ENCODE assay signal across 31 cellular contexts in the genomic region with DNA sequence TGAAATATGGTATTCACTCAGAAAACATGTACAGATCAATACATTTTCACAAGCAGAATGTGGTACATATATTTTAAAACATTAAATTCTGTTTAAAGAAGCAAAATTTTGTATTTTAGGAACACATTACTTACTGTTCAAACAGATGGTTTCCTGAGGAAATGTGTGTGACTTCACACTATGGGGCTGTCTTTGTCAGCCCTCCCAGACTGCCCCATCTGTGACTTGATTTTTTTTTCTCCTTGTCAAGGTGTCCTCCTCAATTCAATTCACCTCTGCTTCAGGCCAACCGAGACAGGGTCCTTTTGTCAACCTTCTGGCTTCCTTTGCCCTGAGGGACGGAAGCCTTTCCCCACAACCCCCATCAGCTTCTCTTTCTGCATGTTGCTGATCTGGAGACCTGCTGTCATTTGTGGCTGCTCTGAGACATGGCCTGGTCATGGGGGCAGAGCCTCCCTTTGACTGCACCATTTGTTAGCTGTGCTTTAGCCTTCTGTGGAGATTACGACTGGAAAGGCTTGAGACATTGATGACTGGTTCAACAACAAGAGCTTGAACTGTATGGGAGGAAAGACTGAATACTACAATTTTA. TPM values are rescaled to one million over a fixed set of nuclear protein-coding genes. Genes with fewer than 3 reads are reported as not detected.
A peak's percentile ranks its signal among the peaks of the same experiment; 100 is the strongest.
DNase-seq lines count a peak whose midpoint lies in the region; ATAC-seq, FAIRE-seq and TF ChIP-seq lines count a peak whose summit lies in the region.
"Had no signal": no experiment of that assay in that cellular context is flagged by ENCODE, and none has a peak within 500 bp of the region (broad histone marks: within the 10 kb centered on the region; RNA-seq: fewer than 3 reads in every experiment).

No MANE protein-coding gene starts in this region.

- TF ChIP-seq POLR2A in prostate gland (IDR thresholded peaks at IDR 0.05): no peak

- peak overlapping the region; percentile 58 for H3K4me2 ChIP-seq in DOHH2 (ENCODE audit: low read length)

- peak; percentile 29 for DNase-seq in KG1 (lab: John Stamatoyannopoulos, UW)
- no peak for DNase-seq in bronchial epithelial cell (ENCODE audit: low read depth)
- DNase-seq in natural killer cell treated with Interleukin-12 subunit alpha and Interleukin-12 subunit beta and Interleukin-15 and Interleukin-18, amount 100 ng/mL, for 72 hours (ENCODE audit: low spot score): no peak
- no peak for DNase-seq in prostate gland (ENCODE audit: low spot score)
- DNase-seq in NCI-H146 treated with DMSO at 0.1 percent for 48 hours (lab: John Stamatoyannopoulos, UW; ENCODE audit: unreplicated experiment): no peak
- DNase-seq in left colon: no peak
- DNase-seq: activated B cell treated with CpG ODN at 0.5 μM for 24 hours; activated CD4-positive, alpha-beta T cell treated with anti-CD3 and anti-CD28 coated beads, Interleukin-2, amount 50 U/mL, for 4 hours; amygdala; colonic mucosa; effector memory CD4-positive, alpha-beta T cell; GF-D8; left cardiac atrium; mammary epithelial cell; MG63; NCI-H1417; NCI-H2081 treated with DMSO at 0.1 percent for 48 hours; nucleus accumbens; PC-3; psoas muscle; sigmoid colon; stimulated activated CD4-positive, alpha-beta T cell treated with anti-CD3 and anti-CD28 coated beads, Interleukin-4, amount 100 ng/mL, for 4 hours; T1000 had no signal

- FAIRE-seq in bronchial epithelial cell (lab: Jason Lieb, UNC): peak; percentile 36

- H3K9me3 ChIP-seq in DOHH2 (ENCODE audit: control insufficient read depth, insufficient read depth, low read length): no peaks in the 10 kb centered on the region
- H3K9me3 ChIP-seq in prostate gland: no peaks in the 10 kb centered on the region
- H3K9me3 ChIP-seq: breast epithelium, colonic mucosa, psoas muscle, sigmoid colon, suprapubic skin had no signal

- H3K9me3 Mint-ChIP-seq in natural killer cell treated with Interleukin-12 subunit alpha and Interleukin-12 subunit beta and Interleukin-15 and Interleukin-18, amount 100 ng/mL, for 72 hours: no peaks in the 10 kb centered on the region
- H3K9me3 Mint-ChIP-seq: activated naive CD4-positive, alpha-beta T cell treated with anti-CD3 and anti-CD28 coated beads, Interleukin-2, amount 50 U/mL, for 24 hours; activated T-helper 17 cell treated with anti-CD3 and anti-CD28 coated beads, Interleukin-2, amount 50 U/mL, for 72 hours; stimulated activated memory B cell treated with anti-CD40 and anti-IgM and Interleukin-4, amounts not matched to agents 10 μg/mL and 1 μg/mL and 100 μg/mL, for 72 hours had no signal

- peaks cover 33% of the 10 kb centered on the region for H3K4me1 ChIP-seq in DOHH2 (ENCODE audit: control insufficient read depth, low read length)
- H3K4me1 ChIP-seq in prostate gland (replicated peaks): no peaks in the 10 kb centered on the region
- H3K4me1 ChIP-seq: breast epithelium, colonic mucosa, psoas muscle, sigmoid colon, suprapubic skin had no signal

- peak overlapping the region; percentile 73 to 78 for H3K27ac Mint-ChIP-seq in natural killer cell treated with Interleukin-12 subunit alpha and Interleukin-12 subunit beta and Interleukin-15 and Interleukin-18, amount 100 ng/mL, for 72 hours
- H3K27ac Mint-ChIP-seq: activated B cell treated with CpG ODN at 0.5 μM for 24 hours; activated naive CD4-positive, alpha-beta T cell treated with anti-CD3 and anti-CD28 coated beads, Interleukin-2, amount 50 U/mL, for 24 hours; activated T-helper 17 cell treated with anti-CD3 and anti-CD28 coated beads, Interleukin-2, amount 50 U/mL, for 72 hours; stimulated activated memory B cell treated with anti-CD40 and anti-IgM and Interleukin-4, amounts not matched to agents 10 μg/mL and 1 μg/mL and 100 μg/mL, for 72 hours had no signal

- intact Hi-C loops in prostate gland (cut with DNase I): no loop called here
- intact Hi-C loops in left colon (cut with DNase I, micrococcal nuclease): no loop called here

- H3K36me3 Mint-ChIP-seq in natural killer cell treated with Interleukin-12 subunit alpha and Interleukin-12 subunit beta and Interleukin-15 and Interleukin-18, amount 100 ng/mL, for 72 hours: no peaks in the 10 kb centered on the region
- H3K36me3 Mint-ChIP-seq: activated naive CD4-positive, alpha-beta T cell treated with anti-CD3 and anti-CD28 coated beads, Interleukin-2, amount 50 U/mL, for 24 hours; CD14-positive monocyte; stimulated activated memory B cell treated with anti-CD40 and anti-IgM and Interleukin-4, amounts not matched to agents 10 μg/mL and 1 μg/mL and 100 μg/mL, for 72 hours had no signal

- no peaks in the 10 kb centered on the region for H3K9me2 ChIP-seq in DOHH2 (replicated peaks; ENCODE audit: control insufficient read depth, low read length)

- no peaks in the 10 kb centered on the region for H3K27me3 ChIP-seq in DOHH2 (ENCODE audit: control insufficient read depth, low read length)
- H3K27me3 ChIP-seq in bronchial epithelial cell (ENCODE audit: control insufficient read depth, insufficient read depth, low read length): no peaks in the 10 kb centered on the region
- no peaks in the 10 kb centered on the region for H3K27me3 ChIP-seq in prostate gland (replicated peaks; ENCODE audit: insufficient read depth)
- H3K27me3 ChIP-seq: breast epithelium, colonic mucosa, sigmoid colon, suprapubic skin had no signal

- no peaks in the 10 kb centered on the region for H3K79me2 ChIP-seq in DOHH2 (ENCODE audit: control insufficient read depth, low read length)

- no peaks in the 10 kb centered on the region for H4K20me1 ChIP-seq in DOHH2 (ENCODE audit: control insufficient read depth, insufficient read depth, low read depth, low read length)

- H3K27ac ChIP-seq in DOHH2 (ENCODE audit: low read depth, low read length) (peak overlapping the region; percentile 75), prostate gland (no peak overlapping the region)
- H3K27ac ChIP-seq: breast epithelium, colonic mucosa, psoas muscle, sigmoid colon, suprapubic skin had no signal

- H3K36me3 ChIP-seq in DOHH2 (ENCODE audit: control insufficient read depth, low read length) (peaks cover 12% of the 10 kb centered on the region), bronchial epithelial cell (ENCODE audit: control insufficient read depth, insufficient read depth, low read length) (no peaks in the 10 kb centered on the region), prostate gland (no peaks in the 10 kb centered on the region)
- H3K36me3 ChIP-seq: breast epithelium, colonic mucosa, MG63, suprapubic skin had no signal

- 54% methylated on average over 3 of the region's 3 CpGs for WGBS in prostate gland

- H3K4me3 Mint-ChIP-seq in natural killer cell treated with Interleukin-12 subunit alpha and Interleukin-12 subunit beta and Interleukin-15 and Interleukin-18, amount 100 ng/mL, for 72 hours: peak overlapping the region; percentile 36
- H3K4me3 Mint-ChIP-seq: activated B cell treated with CpG ODN at 0.5 μM for 24 hours; activated naive CD4-positive, alpha-beta T cell treated with anti-CD3 and anti-CD28 coated beads, Interleukin-2, amount 50 U/mL, for 24 hours; activated T-helper 17 cell treated with anti-CD3 and anti-CD28 coated beads, Interleukin-2, amount 50 U/mL, for 72 hours; CD14-positive monocyte; stimulated activated memory B cell treated with anti-CD40 and anti-IgM and Interleukin-4, amounts not matched to agents 10 μg/mL and 1 μg/mL and 100 μg/mL, for 72 hours had no signal

- H3F3A ChIP-seq in DOHH2 (ENCODE audit: control insufficient read depth, insufficient read depth): peaks cover 32% of the 10 kb centered on the region

- peak in 1 of 2 donors; percentile 49 for ATAC-seq in natural killer cell treated with Interleukin-12 subunit alpha and Interleukin-12 subunit beta and Interleukin-15 and Interleukin-18, amount 100 ng/mL, for 72 hours
- ATAC-seq in left colon: no peak
- ATAC-seq: activated T-helper 17 cell treated with anti-CD3 and anti-CD28 coated beads, Interleukin-2, amount 50 U/mL, for 72 hours; left cardiac atrium; PC-3; psoas muscle; Right ventricle myocardium inferior; stimulated activated memory B cell treated with anti-CD40 and anti-IgM and Interleukin-4, amounts not matched to agents 10 μg/mL and 1 μg/mL and 100 μg/mL, for 72 hours had no signal

- H3K4me3 ChIP-seq in DOHH2 (ENCODE audit: low read length) (peak overlapping the region; percentile 41), bronchial epithelial cell (ENCODE audit: low read depth, low read length) (no peak overlapping the region), prostate gland (no peak overlapping the region)
- H3K4me3 ChIP-seq: breast epithelium, colonic mucosa, MG63, psoas muscle, sigmoid colon, suprapubic skin had no signal

- TF ChIP-seq CTCF in DOHH2 (IDR thresholded peaks at IDR 0.05; ENCODE audit: low read depth, low read length, poor library complexity, severe bottlenecking): no peak
- no peak for TF ChIP-seq CTCF in bronchial epithelial cell (IDR thresholded peaks at IDR 0.05; ENCODE audit: insufficient read depth, low read length, severe bottlenecking)
- TF ChIP-seq CTCF in prostate gland (IDR thresholded peaks at IDR 0.05): no peak

- H3K4me1 Mint-ChIP-seq in natural killer cell treated with Interleukin-12 subunit alpha and Interleukin-12 subunit beta and Interleukin-15 and Interleukin-18, amount 100 ng/mL, for 72 hours (ENCODE audit: low read depth in 2 of 2): peaks cover 11 to 18% of the 10 kb centered on the region in 2 donors
- H3K4me1 Mint-ChIP-seq: activated naive CD4-positive, alpha-beta T cell treated with anti-CD3 and anti-CD28 coated beads, Interleukin-2, amount 50 U/mL, for 24 hours; activated T-helper 17 cell treated with anti-CD3 and anti-CD28 coated beads, Interleukin-2, amount 50 U/mL, for 72 hours; stimulated activated memory B cell treated with anti-CD40 and anti-IgM and Interleukin-4, amounts not matched to agents 10 μg/mL and 1 μg/mL and 100 μg/mL, for 72 hours had no signal

- H3K27me3 Mint-ChIP-seq in natural killer cell treated with Interleukin-12 subunit alpha and Interleukin-12 subunit beta and Interleukin-15 and Interleukin-18, amount 100 ng/mL, for 72 hours: no peaks in the 10 kb centered on the region
- H3K27me3 Mint-ChIP-seq: activated B cell treated with CpG ODN at 0.5 μM for 24 hours; activated naive CD4-positive, alpha-beta T cell treated with anti-CD3 and anti-CD28 coated beads, Interleukin-2, amount 50 U/mL, for 24 hours had no signal

RNA-seq across cellular contexts. Expression of a gene that starts 21.4 kb away (rescaled TPM):
- 0.90 and 1.1 TPM in 2 replicates for total RNA-seq in bronchial epithelial cell
- 10 to 100 TPM; 14.1 to 16.2 TPM for total RNA-seq in natural killer cell treated with Interleukin-12 subunit alpha and Interleukin-12 subunit beta and Interleukin-15 and Interleukin-18, amount 100 ng/mL, for 72 hours
- total RNA-seq in prostate gland: 1 to 10 TPM; 7.9 to 9.3 TPM
- 10 to 100 TPM in 1 of 2 donors, 1 to 10 TPM in 1; 7.1 to 11.4 TPM for total RNA-seq in left colon

RNA-seq across cellular contexts. Expression of a gene that starts 59.3 kb away (rescaled TPM):
- total RNA-seq in bronchial epithelial cell (37.5 and 51.6 TPM in 2 replicates), prostate gland (10 to 100 TPM; 35.0 to 68.4 TPM), left colon (10 to 100 TPM; 59.2 to 90.7 TPM)
- total RNA-seq in natural killer cell treated with Interleukin-12 subunit alpha and Interleukin-12 subunit beta and Interleukin-15 and Interleukin-18, amount 100 ng/mL, for 72 hours: 10 to 100 TPM; 59.3 to 65.3 TPM
